8 cellular contexts compared by ENCODE assay signal in the genomic region with DNA sequence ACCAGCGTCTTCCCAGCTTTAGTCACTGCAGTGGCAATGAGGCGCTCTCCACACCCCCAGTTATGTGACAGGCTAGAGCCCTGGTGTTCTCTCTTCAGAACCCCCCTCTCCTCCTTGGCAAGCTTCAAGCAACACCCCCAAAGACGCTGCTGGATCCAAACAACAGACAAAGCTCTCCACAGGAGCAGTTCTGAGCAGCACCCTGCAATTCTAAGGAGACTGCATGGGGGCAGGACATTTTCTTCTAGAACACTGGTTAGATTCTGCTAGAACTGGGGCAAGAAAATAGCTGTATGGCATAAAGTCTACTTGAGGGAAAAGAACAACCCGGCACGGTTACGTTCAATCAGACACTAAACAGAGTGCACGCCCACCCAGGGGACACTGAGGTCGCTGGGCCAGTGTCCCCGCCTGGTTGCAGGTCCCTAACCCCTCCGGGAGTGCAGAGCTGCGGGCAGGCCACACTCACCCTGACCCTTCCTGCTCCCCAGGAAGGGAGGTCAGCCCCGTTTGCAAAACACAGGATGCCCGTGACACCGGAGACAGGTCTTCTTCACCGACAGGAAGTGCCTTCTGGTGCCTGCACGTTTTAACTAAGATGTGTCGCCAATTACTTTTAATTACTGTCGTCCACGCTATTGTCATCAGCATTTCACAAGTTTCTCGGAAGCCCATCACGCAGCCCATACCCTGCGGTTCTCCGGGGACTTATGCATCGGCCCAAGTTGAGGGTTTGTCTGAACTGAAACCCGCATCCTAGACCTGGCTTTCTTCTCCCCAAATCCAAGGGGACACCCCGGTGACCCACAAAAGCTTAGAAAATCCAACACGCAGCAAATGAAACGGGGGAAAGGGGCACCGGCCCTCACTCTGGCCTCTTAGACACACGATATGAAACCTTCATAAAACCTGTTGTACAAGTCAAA. TPM values are rescaled to one million over a fixed set of nuclear protein-coding genes. Genes with fewer than 3 reads are reported as not detected.
DNase-seq lines count a peak whose midpoint lies in the region; ATAC-seq and TF ChIP-seq lines count a peak whose summit lies in the region.

No MANE protein-coding gene starts in this region.

- peak overlapping the region; percentile 25 to 90 (median 78) for H3K27ac Mint-ChIP-seq in naive thymus-derived CD4-positive, alpha-beta T cell
- H3K27ac Mint-ChIP-seq in HFFc6, result no peak overlapping the region

- H3K9me3 Mint-ChIP-seq in naive thymus-derived CD4-positive, alpha-beta T cell, result no peaks in the 10 kb centered on the region
- no peaks in the 10 kb centered on the region for H3K9me3 Mint-ChIP-seq in HFFc6

- H3K36me3 ChIP-seq in naive thymus-derived CD4-positive, alpha-beta T cell (ENCODE audit: control insufficient read depth in 2 of 3, insufficient read depth in 3 of 3, low read length in 3 of 3), result no peaks in the 10 kb centered on the region
- no peaks in the 10 kb centered on the region for H3K36me3 ChIP-seq in vagina

- peaks cover 0 to 5% (median 0%) of the 10 kb centered on the region in 5 donors for H3K36me3 Mint-ChIP-seq in naive thymus-derived CD4-positive, alpha-beta T cell
- no peaks in the 10 kb centered on the region for H3K36me3 Mint-ChIP-seq in HFFc6 (ENCODE audit: low read depth)

- peaks cover 6 to 17% of the 10 kb centered on the region in 2 donors for H3K4me1 ChIP-seq in naive thymus-derived CD4-positive, alpha-beta T cell (ENCODE audit: control insufficient read depth in 2 of 2, insufficient read depth in 2 of 2, low read length in 2 of 2)
- peaks cover 19% of the 10 kb centered on the region for H3K4me1 ChIP-seq in vagina

- POLR2A ChIA-PET in naive thymus-derived CD4-positive, alpha-beta T cell (lab: Charles Lee), result no interaction called here

- intact Hi-C loops in naive thymus-derived CD4-positive, alpha-beta T cell (cut with micrococcal nuclease), result no loop called here
- intact Hi-C loops in vagina (cut with DNase I), result no loop called here

- no peaks in the 10 kb centered on the region for H3K9me3 ChIP-seq in naive thymus-derived CD4-positive, alpha-beta T cell (ENCODE audit: control insufficient read depth in 2 of 3, low read length in 3 of 3)
- no peaks in the 10 kb centered on the region for H3K9me3 ChIP-seq in vagina

- H3K4me3 Mint-ChIP-seq in naive thymus-derived CD4-positive, alpha-beta T cell, result peak overlapping the region; percentile 82 to 95 (median 89)
- no peak overlapping the region for H3K4me3 Mint-ChIP-seq in HFFc6

- H3K4me3 ChIP-seq in naive thymus-derived CD4-positive, alpha-beta T cell (ENCODE audit: low read length), result peak overlapping the region; percentile 58
- H3K4me3 ChIP-seq in vagina, result peak overlapping the region; percentile 34 to 51

- H3K4me1 Mint-ChIP-seq in naive thymus-derived CD4-positive, alpha-beta T cell, result peaks cover 0 to 20% (median 12%) of the 10 kb centered on the region in 7 donors
- H3K4me1 Mint-ChIP-seq in HFFc6 (ENCODE audit: low read depth), result no peaks in the 10 kb centered on the region

- peaks cover 6 to 58% (median 19%) of the 10 kb centered on the region in 5 donors for H3K27me3 Mint-ChIP-seq in naive thymus-derived CD4-positive, alpha-beta T cell
- H3K27me3 Mint-ChIP-seq in HFFc6 (ENCODE audit: insufficient read depth), result peaks cover 51% of the 10 kb centered on the region

- ATAC-seq in naive thymus-derived CD4-positive, alpha-beta T cell, result peak; percentile 30
- ATAC-seq in HG03565 (IDR thresholded peaks at IDR 0.05; ENCODE audit: unreplicated experiment), result no peak
- ATAC-seq in HG03175 (IDR thresholded peaks at IDR 0.05; ENCODE audit: unreplicated experiment), result no peak

- CTCF ChIA-PET in naive thymus-derived CD4-positive, alpha-beta T cell (lab: Charles Lee), result interaction anchor here (1.3 kb wide), 1 partner anchor 34 kb away, joined by 4 read pairs; no protein-coding TSS in a partner anchor

- TF ChIP-seq CTCF in vagina (IDR thresholded peaks at IDR 0.05), result no peak
- no peak for TF ChIP-seq CTCF in HFFc6 (IDR thresholded peaks at IDR 0.05)

- H3K27ac ChIP-seq in naive thymus-derived CD4-positive, alpha-beta T cell (ENCODE audit: low read depth, low read length), result no peak overlapping the region
- H3K27ac ChIP-seq in vagina, result peak overlapping the region; percentile 66

- no peaks in the 10 kb centered on the region for H3K27me3 ChIP-seq in naive thymus-derived CD4-positive, alpha-beta T cell (ENCODE audit: control insufficient read depth in 2 of 2, insufficient read depth in 2 of 2, low read length in 2 of 2)
- no peaks in the 10 kb centered on the region for H3K27me3 ChIP-seq in vagina

- no peak for TF ChIP-seq POLR2A in vagina (IDR thresholded peaks at IDR 0.05)

- peak; percentile 27 for DNase-seq in stimulated activated CD4-positive, alpha-beta T cell treated with anti-CD3 and anti-CD28 coated beads, Interleukin-15, amount 100 ng/mL, for 24 hours
- DNase-seq in stimulated activated CD4-positive, alpha-beta T cell treated with anti-CD3 and anti-CD28 coated beads, Interleukin-2, amount 100 ng/mL, for 48 hours, result no peak
- DNase-seq in cerebellum (ENCODE audit: low spot score), result peak; percentile 7
- peak in 6 of 9 donors; percentile 12 to 31 (median 20) for DNase-seq in naive thymus-derived CD4-positive, alpha-beta T cell
- DNase-seq in vagina (ENCODE audit: extremely low spot score in 2 of 2), result no peak
- no peak for DNase-seq in HFFc6

RNA-seq across cellular contexts. Expression of gene GJB6, which starts 0.9 kb away (rescaled TPM):
- total RNA-seq in cerebellum, result 3.0 TPM
- total RNA-seq in naive thymus-derived CD4-positive, alpha-beta T cell, result 1 to 10 TPM in 3 of 5 experiments, under 1 TPM in 2; 0.22 to 2.4 (median 1.4) TPM
- 1 to 10 TPM in 1 of 2 donors, under 1 TPM in 1; 0.20 to 1.1 TPM for polyA plus RNA-seq in naive thymus-derived CD4-positive, alpha-beta T cell
- 121 TPM for total RNA-seq in vagina
- total RNA-seq in HFFc6 (2021; fragmentation: NEBNext Ultra II Directional; extraction: Animal tissue kit (Norgen Biotek cat#: 25700)), result not detected

RNA-seq across cellular contexts. Expression of gene GJB2, which starts 38.4 kb away (rescaled TPM):
- total RNA-seq in cerebellum (3.6 TPM), vagina (217 TPM)
- 1 to 10 TPM in 1 of 5 experiments, under 1 TPM in 2, not detected in 2; 0.13 to 3.6 (median 0.22) TPM for total RNA-seq in naive thymus-derived CD4-positive, alpha-beta T cell
- polyA plus RNA-seq in naive thymus-derived CD4-positive, alpha-beta T cell, result not detected
- not detected for total RNA-seq in HFFc6 (2021; fragmentation: NEBNext Ultra II Directional; extraction: Animal tissue kit (Norgen Biotek cat#: 25700))

Comparison
In these comparisons a context has a peak if more than half of its experiments do, and no peak if none do; other contexts are left out.
1. DNase-seq: peak in stimulated activated CD4-positive, alpha-beta T cell treated with anti-CD3 and anti-CD28 coated beads, Interleukin-15, amount 100 ng/mL, for 24 hours (single experiment), cerebellum (single experiment) and naive thymus-derived CD4-positive, alpha-beta T cell (6 of 9); none in stimulated activated CD4-positive, alpha-beta T cell treated with anti-CD3 and anti-CD28 coated beads, Interleukin-2, amount 100 ng/mL, for 48 hours (0 of 2), vagina (0 of 2) and HFFc6 (single experiment).
2. RNA of gene GJB6, which starts 0.9 kb away (total RNA-seq): 121 TPM in vagina (single experiment); 3.0 TPM in cerebellum (single experiment), 0.22 to 2.4 TPM in naive thymus-derived CD4-positive, alpha-beta T cell and not detected in HFFc6; every median in the first group is over 10 times any median in the second.
3. RNA of gene GJB2, which starts 38.4 kb away (total RNA-seq): 217 TPM in vagina (single experiment); 3.6 TPM in cerebellum (single experiment), 0.13 to 3.6 TPM in naive thymus-derived CD4-positive, alpha-beta T cell and not detected in HFFc6; every median in the first group is over 10 times any median in the second.